ENCODE assay signal across 1 cellular context in genomic region chr16:17301593-17302135, GRCh38.
TF ChIP-seq lines count a peak whose summit lies in the region.

No MANE protein-coding gene starts in this region.

TF ChIP-seq in GM12878, 131 proteins besides CTCF, POLR2A, EP300 and RAD21 (continued from another document and continues in another):
- no peak for TF ChIP-seq IRF3 (IDR thresholded peaks at IDR 0.05)
- no peak for TF ChIP-seq HDAC2 (IDR thresholded peaks at IDR 0.05)
- TF ChIP-seq PRDM15 (CRISPR knock-in tag; IDR thresholded peaks at IDR 0.05) = no peak
- peak; percentile 98 for TF ChIP-seq NBN (IDR thresholded peaks at IDR 0.05)
- peak; percentile 84 for TF ChIP-seq ATF7 (IDR thresholded peaks at IDR 0.05; ENCODE audit: low read depth)
- TF ChIP-seq RCOR1 (conservative IDR thresholded peaks at IDR 0.05; ENCODE audit: low read depth, low read length) = 0 out of 2 replicates have a peak, but pooled peaks have one; percentile 64
- TF ChIP-seq ZNF274 (IDR thresholded peaks at IDR 0.05; ENCODE audit: insufficient read depth, insufficient read length) = no peak
- peak; percentile 18; the same call in 1 of the 2 replicates for TF ChIP-seq PKNOX1 (IDR thresholded peaks at IDR 0.05)
- TF ChIP-seq JUND (IDR thresholded peaks at IDR 0.05; ENCODE audit: low read depth, low read length) = no peak
- no peak for TF ChIP-seq ASH2L (IDR thresholded peaks at IDR 0.05; ENCODE audit: borderline replicate concordance, low read depth)
- no peak for TF ChIP-seq CHD1 (IDR thresholded peaks at IDR 0.05; ENCODE audit: low read depth, low read length)
- TF ChIP-seq KDM1A (IDR thresholded peaks at IDR 0.05; ENCODE audit: borderline replicate concordance) = no peak
- peak; percentile 83 for TF ChIP-seq KLF5 (IDR thresholded peaks at IDR 0.05; ENCODE audit: partially characterized antibody)
- TF ChIP-seq ZBTB40 (IDR thresholded peaks at IDR 0.05; ENCODE audit: borderline replicate concordance) = no peak; the same call in 1 of the 2 replicates
- no peak for TF ChIP-seq MAX (IDR thresholded peaks at IDR 0.05; ENCODE audit: low read depth, low read length)
- TF ChIP-seq PAX5 (IDR thresholded peaks at IDR 0.05; ENCODE audit: borderline replicate concordance, low read depth, low read length) = peak; percentile 84
- peak in 1 of 2 experiments; percentile 95; a peak in 2 of 4 replicates for TF ChIP-seq CEBPB (IDR thresholded peaks at IDR 0.05; ENCODE audit: borderline replicate concordance in 1 of 2, low read depth in 2 of 2, low read length in 2 of 2)
- TF ChIP-seq RELB (IDR thresholded peaks at IDR 0.05; ENCODE audit: low read depth) = peak; percentile 98
- peak; percentile 50; the same call in 1 of the 2 replicates for TF ChIP-seq CBX5 (IDR thresholded peaks at IDR 0.05; ENCODE audit: low read depth)
- TF ChIP-seq TCF12 (IDR thresholded peaks at IDR 0.05; ENCODE audit: low read depth, low read length) = peak; percentile 99
- peak; percentile 95 for TF ChIP-seq DPF2 (IDR thresholded peaks at IDR 0.05)
- peak; percentile 77 for TF ChIP-seq BMI1 (IDR thresholded peaks at IDR 0.05; ENCODE audit: borderline replicate concordance)
- TF ChIP-seq BCL3 (IDR thresholded peaks at IDR 0.05; ENCODE audit: borderline replicate concordance, insufficient read depth, low read depth, low read length, poor library complexity, severe bottlenecking) = peak; percentile 11
- peak; percentile 94 for TF ChIP-seq MEF2B (IDR thresholded peaks at IDR 0.05; ENCODE audit: partially characterized antibody, poor library complexity, severe bottlenecking)
- TF ChIP-seq HCFC1 (IDR thresholded peaks at IDR 0.05; ENCODE audit: low read length) = no peak
- TF ChIP-seq USF2 (IDR thresholded peaks at IDR 0.05; ENCODE audit: borderline replicate concordance, low read depth, low read length) = no peak; the same call in 1 of the 2 replicates
- TF ChIP-seq BCLAF1 (IDR thresholded peaks at IDR 0.05) = no peak
- TF ChIP-seq PBX3 (IDR thresholded peaks at IDR 0.05; ENCODE audit: insufficient replicate concordance, low read depth, low read length) = no peak
- TF ChIP-seq NFIC (IDR thresholded peaks at IDR 0.05; ENCODE audit: low read depth, low read length) = peak; percentile 98
- no peak for TF ChIP-seq SP1 (IDR thresholded peaks at IDR 0.05; ENCODE audit: low read depth, low read length)
- no peak for TF ChIP-seq ELK1 (IDR thresholded peaks at IDR 0.05; ENCODE audit: low read depth, low read length)
- no peak for TF ChIP-seq SMAD5 (IDR thresholded peaks at IDR 0.05; ENCODE audit: low read depth)
- 0 out of 2 replicates have a peak, but pooled peaks have one; percentile 14 for TF ChIP-seq HDGF (IDR thresholded peaks at IDR 0.05)
- peak; percentile 50 for TF ChIP-seq CREB1 (IDR thresholded peaks at IDR 0.05; ENCODE audit: low read depth)
- no peak for TF ChIP-seq POLR2AphosphoS5 (IDR thresholded peaks at IDR 0.05; ENCODE audit: low read length)
- no peak for TF ChIP-seq CHD4 (IDR thresholded peaks at IDR 0.05)
